8 cellular contexts compared by ENCODE assay signal in the genomic region with DNA sequence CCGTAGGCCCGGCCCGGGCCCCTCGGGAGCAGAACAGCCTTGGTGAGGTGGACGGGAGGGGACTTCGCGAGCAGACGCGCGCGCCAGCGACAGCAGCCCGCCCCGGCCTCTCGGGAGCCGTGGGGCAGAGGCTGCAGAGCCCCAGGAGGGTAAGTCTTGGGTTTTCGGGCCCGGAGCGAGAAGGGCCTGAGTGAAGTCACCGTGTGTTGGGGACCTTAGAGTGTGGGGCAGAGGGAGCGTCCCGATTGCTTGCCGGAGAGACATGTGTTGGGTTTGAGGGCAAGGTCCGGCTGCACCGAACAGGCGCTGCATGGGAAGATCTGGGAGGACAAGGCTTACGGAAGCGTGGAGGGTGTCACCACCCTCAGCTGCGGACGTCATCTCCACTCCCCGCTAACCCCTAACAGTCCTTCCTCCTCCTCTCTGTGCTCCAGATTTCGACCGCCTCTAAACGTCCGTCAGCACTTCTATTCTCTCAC. TPM values are rescaled to one million over a fixed set of nuclear protein-coding genes. Genes with fewer than 3 reads are reported as not detected.
DNase-seq lines count a peak whose midpoint lies in the region; ATAC-seq and TF ChIP-seq lines count a peak whose summit lies in the region.
"Not testable (repeated sequence)": the region's sequence is repeated elsewhere in the genome, so short reads cannot be mapped to it uniquely, and the experiment has no call there.

No MANE protein-coding gene starts in this region.

- H3K9me3 Mint-ChIP-seq in stimulated activated naive CD8-positive, alpha-beta T cell treated with anti-CD3 and anti-CD28 coated beads, Interleukin-15, amount 100 ng/mL, for 72 hours, result not testable (repeated sequence)

- peak overlapping the region; percentile 97 for H3K27ac Mint-ChIP-seq in stimulated activated naive CD8-positive, alpha-beta T cell treated with anti-CD3 and anti-CD28 coated beads, Interleukin-15, amount 100 ng/mL, for 72 hours

- WGBS in right cardiac atrium, result 0% methylated on average over 35 of the region's 35 CpGs

- not testable (repeated sequence) for H3K36me3 ChIP-seq in breast epithelium

- not testable (repeated sequence) for H3K9me3 ChIP-seq in breast epithelium; right cardiac atrium (ENCODE audit: control insufficient read depth, low read length)

- intact Hi-C loops in breast epithelium (cut with DNase I; ENCODE audit: low total_unique reads); right cardiac atrium (cut with DNase I): not testable (repeated sequence)

- H3K27me3 Mint-ChIP-seq in stimulated activated naive CD8-positive, alpha-beta T cell treated with anti-CD3 and anti-CD28 coated beads, Interleukin-15, amount 100 ng/mL, for 72 hours, result not testable (repeated sequence)

- DNase-seq in DMS 273 (lab: John Stamatoyannopoulos, UW; ENCODE audit: unreplicated experiment) (peak; percentile 71), NCI-H748 (lab: John Stamatoyannopoulos, UW; ENCODE audit: unreplicated experiment) (peak; percentile 32), breast epithelium (ENCODE audit: low spot score in 2 of 2) (peak in 1 of 2 donors; percentile 21), right cardiac atrium (peak; percentile 70 to 79 (median 76)), occipital lobe (lab: John Stamatoyannopoulos, UW) (peak; percentile 13)
- not testable (repeated sequence) for DNase-seq in HEK293T (ENCODE audit: extremely low spot score)
- peak; percentile 26 to 31 for DNase-seq in activated CD4-positive, alpha-beta T cell treated with anti-CD3 and anti-CD28 coated beads for 4 hours
- peak; percentile 22 to 30 for DNase-seq in stimulated activated naive CD8-positive, alpha-beta T cell treated with anti-CD3 and anti-CD28 coated beads, Interleukin-15, amount 100 ng/mL, for 72 hours

- H3K27me3 ChIP-seq in breast epithelium; right cardiac atrium (ENCODE audit: control insufficient read depth, insufficient read depth): not testable (repeated sequence)

- peak overlapping the region; percentile 95 to 99 for H3K4me3 Mint-ChIP-seq in stimulated activated naive CD8-positive, alpha-beta T cell treated with anti-CD3 and anti-CD28 coated beads, Interleukin-15, amount 100 ng/mL, for 72 hours

- TF ChIP-seq POLR2A in breast epithelium (IDR thresholded peaks at IDR 0.05), result not testable (repeated sequence)

- peak overlapping the region; percentile 84 to 94 for H3K27ac ChIP-seq in breast epithelium
- H3K27ac ChIP-seq in right cardiac atrium (ENCODE audit: low read length), result peak overlapping the region; percentile 98

- H3K4me1 ChIP-seq in breast epithelium; right cardiac atrium (ENCODE audit: control insufficient read depth, insufficient read depth, low read length): not testable (repeated sequence)

- CTCF ChIA-PET in HEK293T (lab: Yijun Ruan, JAX), result not testable (repeated sequence)

- POLR2A ChIA-PET in HEK293T (lab: Yijun Ruan, JAX), result not testable (repeated sequence)

- H3K4me1 Mint-ChIP-seq in stimulated activated naive CD8-positive, alpha-beta T cell treated with anti-CD3 and anti-CD28 coated beads, Interleukin-15, amount 100 ng/mL, for 72 hours, result peaks cover 13% of the 10 kb centered on the region

- H3K4me3 ChIP-seq in breast epithelium, result peak overlapping the region; percentile 58 to 93 (median 70)
- H3K4me3 ChIP-seq in right cardiac atrium (ENCODE audit: low read length), result peak overlapping the region; percentile 38

- TF ChIP-seq CTCF in breast epithelium (IDR thresholded peaks at IDR 0.05), result not testable (repeated sequence)

- ATAC-seq in right cardiac atrium, result peak; percentile 51 to 61
- ATAC-seq in stimulated activated naive CD8-positive, alpha-beta T cell treated with anti-CD3 and anti-CD28 coated beads, Interleukin-15, amount 100 ng/mL, for 72 hours, result peak; percentile 1

TF ChIP-seq in HEK293T, 16 proteins besides CTCF, POLR2A, EP300 and RAD21:
- TF ChIP-seq L3MBTL2 (conservative IDR thresholded peaks at IDR 0.05), result 0 out of 2 replicates have a peak, but pooled peaks have one; percentile 8

RNA-seq across cellular contexts. Expression of a gene that starts 45.1 kb away (rescaled TPM):
- total RNA-seq in breast epithelium (10 to 100 TPM; 12.1 to 12.8 (median 12.3) TPM), right cardiac atrium (10 to 100 TPM; 19.0 to 29.5 (median 25.4) TPM), occipital lobe (4.2 TPM)
- 13.1 TPM for polyA plus RNA-seq in right cardiac atrium

RNA-seq across cellular contexts. Expression of a gene that starts 51.8 kb away (rescaled TPM):
- total RNA-seq in breast epithelium, result 10 to 100 TPM in 1 of 3 donors, 1 to 10 TPM in 2; 3.0 to 10.2 (median 7.2) TPM
- 1 to 10 TPM; 1.3 to 3.2 (median 1.9) TPM for total RNA-seq in right cardiac atrium
- polyA plus RNA-seq in right cardiac atrium, result 1.9 TPM
- total RNA-seq in occipital lobe, result 1.9 TPM
